ENCODE assay signal across 8 cellular contexts in genomic region chr21:46325073-46325912, GRCh38. TPM values are rescaled to one million over a fixed set of nuclear protein-coding genes. Genes with fewer than 3 reads are reported as not detected.
DNase-seq lines count a peak whose midpoint lies in the region; ATAC-seq, FAIRE-seq and TF ChIP-seq lines count a peak whose summit lies in the region.

No MANE protein-coding gene starts in this region.

- BruUV-seq in Panc1 (replicated peaks; lab: Mats Ljungman, UMichigan): no TSS peak

- peak overlapping the region; percentile 84 for H3K4me3 ChIP-seq in HL-60 (replicated peaks; ENCODE audit: insufficient read depth, low read length)
- H3K4me3 ChIP-seq in Panc1 (ENCODE audit: low read depth in 2 of 2, low read length in 2 of 2): peak overlapping the region; percentile 55 to 71
- H3K4me3 ChIP-seq in pancreas: peak overlapping the region; percentile 84 to 99 (median 91)

- 9 to 12% methylated on average over 40 to 43 of the region's 43 CpGs for WGBS in pancreas, 2 donors

- H3K27ac ChIP-seq in HL-60 (replicated peaks) (peak overlapping the region; percentile 100), Panc1 (ENCODE audit: low read length) (peak overlapping the region; percentile 88), pancreas (peak overlapping the region; percentile 41 to 98 (median 65))

- H3K9me3 Mint-ChIP-seq in activated naive CD4-positive, alpha-beta T cell treated with anti-CD3 and anti-CD28 coated beads, Interleukin-2, amount 50 U/mL, for 72 hours: no peaks in the 10 kb centered on the region

- CTCF ChIA-PET in Panc1 (lab: Charles Lee): interaction anchor here (0.5 to 0.6 kb wide), 5 partner anchors 8 to 356 kb away, joined by 4 to 6 read pairs (median 4); no protein-coding TSS in a partner anchor

- DNase-seq in DMS79 treated with DMSO at 0.1 percent for 48 hours (lab: John Stamatoyannopoulos, UW) (peak; percentile 27), HL-60 (ENCODE audit: low read depth in 1 of 2, low spot score in 1 of 2) (peak; percentile 42 to 63), Panc1 (ENCODE audit: low read depth, low spot score) (no peak), Right ventricle myocardium superior (peak; percentile 60), pancreas (peak; percentile 27 to 82 (median 58)), GM19239 (ENCODE audit: insufficient read length, low spot score) (no peak)
- DNase-seq in activated naive CD4-positive, alpha-beta T cell treated with anti-CD3 and anti-CD28 coated beads, Interleukin-2, amount 50 U/mL, for 72 hours (ENCODE audit: low spot score in 2 of 2): peak; percentile 53 to 73

- H3K4me1 ChIP-seq in Panc1 (ENCODE audit: control insufficient read depth, insufficient read depth, low read length) (peaks cover 21% of the 10 kb centered on the region), pancreas (peaks cover 5 to 10% (median 10%) of the 10 kb centered on the region in 3 donors)

- H3K27ac Mint-ChIP-seq in activated naive CD4-positive, alpha-beta T cell treated with anti-CD3 and anti-CD28 coated beads, Interleukin-2, amount 50 U/mL, for 72 hours: peak overlapping the region; percentile 16 to 89

- peak; percentile 59 for ATAC-seq in Panc1
- no peak for ATAC-seq in activated naive CD4-positive, alpha-beta T cell treated with anti-CD3 and anti-CD28 coated beads, Interleukin-2, amount 50 U/mL, for 72 hours
- peak; percentile 45 for ATAC-seq in Right ventricle myocardium superior (ENCODE audit: poor library complexity)
- ATAC-seq in pancreas: peak; percentile 22 to 36 (median 30)
- no peak for ATAC-seq in HG02623 (IDR thresholded peaks at IDR 0.05; ENCODE audit: unreplicated experiment)

- TF ChIP-seq CTCF in HL-60 (IDR thresholded peaks at IDR 0.05; ENCODE audit: insufficient read depth, low read length): no peak
- TF ChIP-seq CTCF in Panc1 (IDR thresholded peaks at IDR 0.05): peak; percentile 8; the same call in 1 of the 2 replicates
- TF ChIP-seq CTCF in pancreas (IDR thresholded peaks at IDR 0.05): no peak

- POLR2A ChIA-PET in Panc1 (lab: Charles Lee): interaction anchor here (0.6 kb wide), 1 partner anchor 9 kb away, joined by 4 read pairs; no protein-coding TSS in a partner anchor

- H3K9me3 ChIP-seq in Panc1 (ENCODE audit: control insufficient read depth, insufficient read depth, low read depth, low read length) (no peaks in the 10 kb centered on the region), pancreas (no peaks in the 10 kb centered on the region)

- H3K36me3 Mint-ChIP-seq in activated naive CD4-positive, alpha-beta T cell treated with anti-CD3 and anti-CD28 coated beads, Interleukin-2, amount 50 U/mL, for 72 hours: peaks cover 35 to 37% of the 10 kb centered on the region in 2 donors

- in situ Hi-C loops in Panc1 (cut with HindIII; ENCODE audit: low pct_unique_long_range_greater_than_20kb, low sequenced_read_pairs): no loop called here

- no peaks in the 10 kb centered on the region for H3K27me3 ChIP-seq in HL-60 (ENCODE audit: insufficient read depth, poor library complexity, severe bottlenecking)
- no peaks in the 10 kb centered on the region for H3K27me3 ChIP-seq in Panc1 (ENCODE audit: control insufficient read depth, insufficient read depth, low read length)
- H3K27me3 ChIP-seq in pancreas: no peaks in the 10 kb centered on the region

- H3K36me3 ChIP-seq in Panc1 (ENCODE audit: control insufficient read depth, insufficient read depth, low read length) (peaks cover 2% of the 10 kb centered on the region; the same call in 1 of the 2 replicates), pancreas (no peaks in the 10 kb centered on the region)

- intact Hi-C loops in Panc1 (cut with micrococcal nuclease; ENCODE audit: unreplicated experiment) (no loop called here), Right ventricle myocardium superior (cut with DNase I) (loop anchor here (2.0 kb wide), 1 partner anchor 40 kb away; the partner anchor contains the start of gene MCM3AP), pancreas (cut with DNase I) (no loop called here)

- FAIRE-seq in pancreas (lab: Jason Lieb, UNC) (no peak), GM19239 (lab: Jason Lieb, UNC) (no peak)

RNA-seq across cellular contexts. Expression of gene PCNT, which starts 1.3 kb away (rescaled TPM):
- 44.3 TPM for total RNA-seq in Panc1 (2021; ENCODE audit: unreplicated experiment)
- polyA plus RNA-seq in Panc1 (2012; ENCODE audit: insufficient read length): 24.4 TPM
- 10 to 100 TPM; 52.8 to 63.4 TPM for total RNA-seq in activated naive CD4-positive, alpha-beta T cell treated with anti-CD3 and anti-CD28 coated beads, Interleukin-2, amount 50 U/mL, for 72 hours
- 28.9 TPM for total RNA-seq in Right ventricle myocardium superior
- total RNA-seq in pancreas: 10 to 100 TPM in 3 of 6 donors, 1 to 10 TPM in 3; 8.1 to 13.5 (median 10.0) TPM
- polyA plus RNA-seq in pancreas: 10 to 100 TPM; 14.2 to 15.5 TPM

RNA-seq across cellular contexts. Expression of gene C21orf58, which starts 1.6 kb away (rescaled TPM):
- total RNA-seq in Panc1 (2021; ENCODE audit: unreplicated experiment) (12.7 TPM), Right ventricle myocardium superior (1.0 TPM), pancreas (1 to 10 TPM in 4 of 6 donors, under 1 TPM in 2; 0.88 to 2.8 (median 1.9) TPM)
- 3.8 TPM for polyA plus RNA-seq in Panc1 (2012; ENCODE audit: insufficient read length)
- total RNA-seq in activated naive CD4-positive, alpha-beta T cell treated with anti-CD3 and anti-CD28 coated beads, Interleukin-2, amount 50 U/mL, for 72 hours: 10 to 100 TPM; 20.7 to 36.0 TPM
- polyA plus RNA-seq in pancreas: 10 to 100 TPM in 1 of 2 donors, 1 to 10 TPM in 1; 8.8 to 13.1 TPM

RNA-seq across cellular contexts. Expression of gene YBEY, which starts 39.2 kb away (rescaled TPM):
- 10.7 TPM for total RNA-seq in Panc1 (2021; ENCODE audit: unreplicated experiment)
- 10.1 TPM for polyA plus RNA-seq in Panc1 (2012; ENCODE audit: insufficient read length)
- 10 to 100 TPM in 1 of 2 donors, 1 to 10 TPM in 1; 9.1 to 10.4 TPM for total RNA-seq in activated naive CD4-positive, alpha-beta T cell treated with anti-CD3 and anti-CD28 coated beads, Interleukin-2, amount 50 U/mL, for 72 hours
- total RNA-seq in Right ventricle myocardium superior: 19.2 TPM
- total RNA-seq in pancreas: 10 to 100 TPM in 1 of 6 donors, 1 to 10 TPM in 5; 4.4 to 11.9 (median 6.7) TPM
- polyA plus RNA-seq in pancreas: 10 to 100 TPM in 1 of 2 donors, 1 to 10 TPM in 1; 9.8 to 15.3 TPM

RNA-seq across cellular contexts. Expression of gene MCM3AP, which starts 39.9 kb away (rescaled TPM):
- total RNA-seq in Panc1 (2021; ENCODE audit: unreplicated experiment): 95.0 TPM
- 45.3 TPM for polyA plus RNA-seq in Panc1 (2012; ENCODE audit: insufficient read length)
- total RNA-seq in activated naive CD4-positive, alpha-beta T cell treated with anti-CD3 and anti-CD28 coated beads, Interleukin-2, amount 50 U/mL, for 72 hours: 100 to 1,000 TPM; 105 to 119 TPM
- total RNA-seq in Right ventricle myocardium superior: 57.0 TPM
- total RNA-seq in pancreas: 10 to 100 TPM; 30.6 to 58.7 (median 35.9) TPM
- polyA plus RNA-seq in pancreas: 10 to 100 TPM; 47.9 to 59.4 TPM

Comparison
In these comparisons a context has a peak if more than half of its experiments do, and no peak if none do; other contexts are left out.
1. DNase-seq: peak in DMS79 treated with DMSO at 0.1 percent for 48 hours (single experiment), HL-60 (2 of 2), activated naive CD4-positive, alpha-beta T cell treated with anti-CD3 and anti-CD28 coated beads, Interleukin-2, amount 50 U/mL, for 72 hours (2 of 2), Right ventricle myocardium superior (single experiment) and pancreas (6 of 6); none in Panc1 (single experiment) and GM19239 (single experiment).
2. ATAC-seq: peak in Panc1 (single experiment), Right ventricle myocardium superior (single experiment) and pancreas (4 of 4); none in activated naive CD4-positive, alpha-beta T cell treated with anti-CD3 and anti-CD28 coated beads, Interleukin-2, amount 50 U/mL, for 72 hours (0 of 2) and HG02623 (single experiment).
3. Peak in every context shown above with its lines, with median percentiles within 50 percentile points of each other: H3K27ac ChIP-seq and H3K4me3 ChIP-seq.